In the genomic region with DNA sequence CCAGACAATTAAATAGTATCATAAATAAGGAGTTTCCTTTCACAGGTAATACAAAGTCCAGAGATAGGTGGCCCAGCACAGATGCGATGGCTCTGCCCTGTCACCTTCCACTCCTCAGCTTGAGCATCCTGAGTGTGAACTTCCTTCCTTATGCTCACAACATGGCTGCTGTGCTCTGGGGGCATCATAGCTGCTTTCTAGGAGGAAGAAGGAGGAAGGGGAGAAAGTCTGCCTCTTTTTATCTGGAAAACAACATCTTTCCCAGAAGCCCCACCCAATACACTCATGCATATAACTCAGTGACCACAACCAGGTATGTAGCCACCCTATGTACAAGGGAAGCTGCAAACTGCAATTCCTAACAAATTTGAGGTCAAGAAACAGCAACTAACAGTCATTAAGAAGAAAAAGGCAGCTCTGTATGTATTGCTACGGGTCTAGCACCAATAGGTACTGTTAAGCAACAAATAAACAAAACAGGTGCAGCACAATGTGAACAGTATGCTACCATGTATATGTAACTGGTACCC, we compare ENCODE assay signal across 1 cellular context.
TF ChIP-seq lines count a peak whose summit lies in the region.

No MANE protein-coding gene starts in this region.

TF ChIP-seq in H1, 55 proteins besides CTCF, POLR2A, EP300 and RAD21:
- TF ChIP-seq YY1 (IDR thresholded peaks at IDR 0.05; ENCODE audit: low read depth, low read length) = peak; percentile 71; the same call in 1 of the 2 replicates
- no peak for TF ChIP-seq TAF7 (optimal IDR thresholded peaks at IDR 0.05; ENCODE audit: borderline replicate concordance, low read depth, low read length)
